In the genomic region with DNA sequence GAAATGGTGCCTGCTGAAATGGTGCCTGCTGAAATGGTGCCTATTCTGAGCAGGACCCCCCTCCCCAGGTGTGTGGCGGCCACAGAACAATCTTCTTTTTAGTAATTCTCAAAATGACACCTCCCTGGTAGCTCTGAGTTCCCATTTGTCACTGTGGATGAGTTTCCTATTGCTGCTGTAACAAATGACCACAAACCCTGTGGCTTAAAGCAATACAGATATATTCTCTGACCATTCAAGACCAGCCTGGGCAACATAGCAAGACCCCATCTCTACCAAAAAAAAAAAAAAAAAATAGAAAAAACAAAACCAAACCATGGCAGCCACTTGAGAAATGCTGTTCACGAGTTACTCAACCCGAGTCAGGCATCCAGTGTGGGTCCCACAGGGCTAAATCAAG, we compare ENCODE assay signal across 35 cellular contexts.
"Had no signal": no experiment of that assay in that cellular context is flagged by ENCODE, and none has a peak within 500 bp of the region (broad histone marks: within the 10 kb centered on the region; RNA-seq: fewer than 3 reads in every experiment).

No MANE protein-coding gene starts in this region.

- DNase-seq: activated B cell treated with CpG ODN at 0.5 μM for 24 hours; activated CD4-positive, alpha-beta T cell treated with anti-CD3 and anti-CD28 coated beads for 48 hours; activated CD4-positive, alpha-beta T cell treated with anti-CD3 and anti-CD28 coated beads, Interleukin-2, amount 50 U/mL, for 1 hour; activated CD4-positive, alpha-beta T cell treated with anti-CD3 and anti-CD28 coated beads, Interleukin-2, amount 50 U/mL, for 48 hours; activated CD8-positive, alpha-beta memory T cell treated with anti-CD3 and anti-CD28 coated beads for 24 hours; activated CD8-positive, alpha-beta memory T cell treated with anti-CD3 and anti-CD28 coated beads, Interleukin-2, amount 50 U/mL, for 4 hours; activated CD8-positive, alpha-beta T cell treated with anti-CD3 and anti-CD28 coated beads for 36 hours; activated gamma-delta T cell; activated naive CD4-positive, alpha-beta T cell; activated naive CD4-positive, alpha-beta T cell treated with anti-CD3 and anti-CD28 coated beads, Interleukin-2, amount 10 ng/mL, durations not matched to agents 7 days and 5 days; activated naive CD8-positive, alpha-beta T cell treated with anti-CD3 and anti-CD28 coated beads, Interleukin-2, amount 10 ng/mL, durations not matched to agents 7 days and 5 days; activated T-cell treated with anti-CD3 and anti-CD28 coated beads, Interleukin-2, amount 50 U/mL, for 1 hour; activated T-cell treated with anti-CD3 and anti-CD28 coated beads, Interleukin-2, amount 50 U/mL, for 72 hours; cortex of kidney; dermis blood vessel endothelial cell; effector CD4-positive, alpha-beta T cell; effector memory CD8-positive, alpha-beta T cell; erythroblast; foreskin keratinocyte; gastrocnemius medialis; glutamatergic neuron; heart right ventricle; T-cell; T1000; WERI-Rb-1 had no signal

- H3K36me3 ChIP-seq: breast epithelium, cardiac muscle cell had no signal

- H3K27me3 Mint-ChIP-seq: activated B cell treated with CpG ODN at 0.5 μM for 24 hours; activated CD8-positive, alpha-beta T cell treated with anti-CD3 and anti-CD28 coated beads for 36 hours; activated naive CD4-positive, alpha-beta T cell treated with anti-CD3 and anti-CD28 coated beads, Interleukin-2, amount 10 ng/mL, durations not matched to agents 7 days and 5 days; activated naive CD8-positive, alpha-beta T cell treated with anti-CD3 and anti-CD28 coated beads, Interleukin-2, amount 10 ng/mL, durations not matched to agents 7 days and 5 days; brain; central memory CD8-positive, alpha-beta T cell; effector memory CD8-positive, alpha-beta T cell; T-cell had no signal

- H3K27me3 ChIP-seq: ascending aorta, breast epithelium, cardiac muscle cell, esophagus muscularis mucosa, foreskin keratinocyte, gastrocnemius medialis, heart right ventricle had no signal

- H3K4me3 ChIP-seq: ascending aorta, breast epithelium, cardiac muscle cell, esophagus muscularis mucosa, gastrocnemius medialis, heart right ventricle had no signal

- H3K27ac Mint-ChIP-seq: activated B cell treated with CpG ODN at 0.5 μM for 24 hours; activated CD8-positive, alpha-beta T cell treated with anti-CD3 and anti-CD28 coated beads for 36 hours; activated naive CD4-positive, alpha-beta T cell treated with anti-CD3 and anti-CD28 coated beads, Interleukin-2, amount 10 ng/mL, durations not matched to agents 7 days and 5 days; activated naive CD8-positive, alpha-beta T cell treated with anti-CD3 and anti-CD28 coated beads, Interleukin-2, amount 10 ng/mL, durations not matched to agents 7 days and 5 days; activated T-cell treated with anti-CD3 and anti-CD28 coated beads, Interleukin-2, amount 50 U/mL, for 72 hours; brain; T-cell; T-helper 1 cell treated with Interleukin-12 subunit alpha and Interleukin-12 subunit beta and Interleukin-4 antibody, amounts not matched to agents 30 μg/mL and 1 μg/mL, for 36 hours; T-helper 2 cell treated with Interferon-gamma antibody and Interleukin-4, amounts not matched to agents 5 μg/mL and 100 μg/mL, for 36 hours had no signal

- H3K9me3 ChIP-seq: ascending aorta, breast epithelium, esophagus muscularis mucosa, gastrocnemius medialis, heart right ventricle had no signal

- ATAC-seq: activated CD4-positive, CD25-positive, alpha-beta regulatory T cell treated with anti-CD3 and anti-CD28 coated beads, Interleukin-2, amount 50 U/mL, for 24 hours; activated CD8-positive, alpha-beta T cell treated with anti-CD3 and anti-CD28 coated beads for 36 hours; activated naive CD4-positive, alpha-beta T cell treated with anti-CD3 and anti-CD28 coated beads, Interleukin-2, amount 50 U/mL, for 72 hours; activated T-cell treated with anti-CD3 and anti-CD28 coated beads, Interleukin-2, amount 50 U/mL, for 72 hours; effector memory CD8-positive, alpha-beta T cell; foreskin keratinocyte; gastrocnemius medialis; T-cell had no signal

- H3K4me3 Mint-ChIP-seq: activated B cell treated with CpG ODN at 0.5 μM for 24 hours; activated CD8-positive, alpha-beta T cell treated with anti-CD3 and anti-CD28 coated beads for 36 hours; activated naive CD4-positive, alpha-beta T cell treated with anti-CD3 and anti-CD28 coated beads, Interleukin-2, amount 10 ng/mL, durations not matched to agents 7 days and 5 days; activated naive CD8-positive, alpha-beta T cell treated with anti-CD3 and anti-CD28 coated beads, Interleukin-2, amount 10 ng/mL, durations not matched to agents 7 days and 5 days; activated T-cell treated with anti-CD3 and anti-CD28 coated beads, Interleukin-2, amount 50 U/mL, for 72 hours; brain; central memory CD8-positive, alpha-beta T cell; effector memory CD8-positive, alpha-beta T cell; T-cell; T-helper 1 cell treated with Interleukin-12 subunit alpha and Interleukin-12 subunit beta and Interleukin-4 antibody, amounts not matched to agents 30 μg/mL and 1 μg/mL, for 36 hours; T-helper 2 cell treated with Interferon-gamma antibody and Interleukin-4, amounts not matched to agents 5 μg/mL and 100 μg/mL, for 36 hours had no signal

- H3K4me1 ChIP-seq: ascending aorta, breast epithelium, esophagus muscularis mucosa, foreskin keratinocyte, gastrocnemius medialis, heart right ventricle had no signal

- H3K27ac ChIP-seq: ascending aorta, breast epithelium, cardiac muscle cell, esophagus muscularis mucosa, foreskin keratinocyte, gastrocnemius medialis, heart right ventricle, WERI-Rb-1 had no signal

- H3K9me3 Mint-ChIP-seq: activated B cell treated with CpG ODN at 0.5 μM for 24 hours; activated CD8-positive, alpha-beta T cell treated with anti-CD3 and anti-CD28 coated beads for 36 hours; activated naive CD4-positive, alpha-beta T cell treated with anti-CD3 and anti-CD28 coated beads, Interleukin-2, amount 10 ng/mL, durations not matched to agents 7 days and 5 days; activated naive CD4-positive, alpha-beta T cell treated with anti-CD3 and anti-CD28 coated beads, Interleukin-2, amount 50 U/mL, for 72 hours; activated naive CD8-positive, alpha-beta T cell treated with anti-CD3 and anti-CD28 coated beads, Interleukin-2, amount 10 ng/mL, durations not matched to agents 7 days and 5 days; activated T-cell treated with anti-CD3 and anti-CD28 coated beads, Interleukin-2, amount 50 U/mL, for 72 hours; central memory CD8-positive, alpha-beta T cell; effector memory CD8-positive, alpha-beta T cell; T-cell; T-helper 1 cell treated with Interleukin-12 subunit alpha and Interleukin-12 subunit beta and Interleukin-4 antibody, amounts not matched to agents 30 μg/mL and 1 μg/mL, for 36 hours; T-helper 2 cell treated with Interferon-gamma antibody and Interleukin-4, amounts not matched to agents 5 μg/mL and 100 μg/mL, for 36 hours had no signal

- H3K4me1 Mint-ChIP-seq: activated B cell treated with CpG ODN at 0.5 μM for 24 hours; activated naive CD4-positive, alpha-beta T cell treated with anti-CD3 and anti-CD28 coated beads, Interleukin-2, amount 10 ng/mL, durations not matched to agents 7 days and 5 days; activated naive CD8-positive, alpha-beta T cell treated with anti-CD3 and anti-CD28 coated beads, Interleukin-2, amount 10 ng/mL, durations not matched to agents 7 days and 5 days; brain had no signal
